10 cellular contexts compared by ENCODE assay signal in genomic region chr6:112298021-112298745, GRCh38. TPM values are rescaled to one million over a fixed set of nuclear protein-coding genes. Genes with fewer than 3 reads are reported as not detected.
A peak's percentile ranks its signal among the peaks of the same experiment; 100 is the strongest.
DNase-seq lines count a peak whose midpoint lies in the region; ATAC-seq and TF ChIP-seq lines count a peak whose summit lies in the region.
"Had no signal": no experiment of that assay in that cellular context is flagged by ENCODE, and none has a peak within 500 bp of the region (broad histone marks: within the 10 kb centered on the region; RNA-seq: fewer than 3 reads in every experiment).

No MANE protein-coding gene starts in this region.

- DNase-seq in AG20443 (ENCODE audit: low spot score) (peak; percentile 81), RWPE2 (ENCODE audit: low spot score) (no peak), fibroblast of villous mesenchyme (ENCODE audit: low read depth) (peak; percentile 88), NCI-H526 treated with DMSO at 0.1 percent for 48 hours (lab: John Stamatoyannopoulos, UW) (no peak), cerebellar cortex (ENCODE audit: low spot score) (no peak)
- no peak for DNase-seq in activated naive CD4-positive, alpha-beta T cell (lab: John Stamatoyannopoulos, UW)
- DNase-seq: activated T-cell treated with anti-CD3 and anti-CD28 coated beads for 4 hours had no signal

- ATAC-seq in RWPE2 (ENCODE audit: low read depth) (peak; percentile 13; the same call in 1 of the 3 replicates), HG03378 (IDR thresholded peaks at IDR 0.05; ENCODE audit: unreplicated experiment) (no peak)

- TF ChIP-seq CTCF in RWPE2 (IDR thresholded peaks at IDR 0.05; ENCODE audit: poor library complexity, severe bottlenecking), result no peak
- TF ChIP-seq CTCF in fibroblast of villous mesenchyme (IDR thresholded peaks at IDR 0.05; ENCODE audit: insufficient read depth, low read depth, low read length), result no peak
- TF ChIP-seq CTCF in parathyroid adenoma (IDR thresholded peaks at IDR 0.05), result no peak

- H3K9me3 ChIP-seq in RWPE2 (ENCODE audit: severe bottlenecking) (no peaks in the 10 kb centered on the region), parathyroid adenoma (ENCODE audit: control insufficient read depth, low read length) (no peaks in the 10 kb centered on the region)
- H3K9me3 ChIP-seq: SJSA1 had no signal

- H3K27me3 ChIP-seq in RWPE2 (ENCODE audit: insufficient read depth, poor library complexity, severe bottlenecking), result no peaks in the 10 kb centered on the region
- no peaks in the 10 kb centered on the region for H3K27me3 ChIP-seq in parathyroid adenoma (ENCODE audit: control insufficient read depth, insufficient read depth, low read length)
- H3K27me3 ChIP-seq: SJSA1 had no signal

- H3K4me3 ChIP-seq in RWPE2 (ENCODE audit: severe bottlenecking), result no peak overlapping the region
- H3K4me3 ChIP-seq in fibroblast of villous mesenchyme (ENCODE audit: low read depth, low read length), result no peak overlapping the region
- no peak overlapping the region for H3K4me3 ChIP-seq in parathyroid adenoma (ENCODE audit: low read depth, low read length)
- H3K4me3 ChIP-seq: SJSA1 had no signal

- H3K27ac ChIP-seq in RWPE2 (ENCODE audit: poor library complexity, severe bottlenecking) (peak overlapping the region; percentile 73), parathyroid adenoma (peak overlapping the region; percentile 19)
- H3K27ac ChIP-seq: SJSA1 had no signal

- H3K4me1 ChIP-seq in RWPE2 (ENCODE audit: insufficient read depth, poor library complexity, severe bottlenecking) (peaks cover 18% of the 10 kb centered on the region), parathyroid adenoma (no peaks in the 10 kb centered on the region)

- H3K36me3 ChIP-seq in RWPE2 (ENCODE audit: low read depth), result no peaks in the 10 kb centered on the region
- H3K36me3 ChIP-seq in parathyroid adenoma (ENCODE audit: control insufficient read depth, insufficient read depth, low read length), result no peaks in the 10 kb centered on the region
- H3K36me3 ChIP-seq: SJSA1 had no signal

- H3K9ac ChIP-seq in parathyroid adenoma, result no peak overlapping the region

- no peak overlapping the region for H3K4me2 ChIP-seq in parathyroid adenoma (ENCODE audit: low read length)

- H3K79me2 ChIP-seq in parathyroid adenoma, result no peaks in the 10 kb centered on the region

- H2AFZ ChIP-seq in parathyroid adenoma, result no peak overlapping the region

RNA-seq across cellular contexts. Expression of gene LAMA4, which starts 43.8 kb away (rescaled TPM):
- total RNA-seq in fibroblast of villous mesenchyme, result 197 and 481 TPM in 2 replicates

RNA-seq across cellular contexts. Expression of gene RFPL4B, which starts 48.9 kb away (rescaled TPM):
- 0.86 TPM in 1 of 2 replicates, not detected in the other for total RNA-seq in fibroblast of villous mesenchyme
- total RNA-seq: SJSA1 had no signal

Comparison
In these comparisons a context has a peak if more than half of its experiments do, and no peak if none do; other contexts are left out.
1. DNase-seq: peak in AG20443 (single experiment) and fibroblast of villous mesenchyme (single experiment); none in RWPE2 (single experiment), activated naive CD4-positive, alpha-beta T cell (0 of 4), NCI-H526 treated with DMSO at 0.1 percent for 48 hours (single experiment) and cerebellar cortex (single experiment).